Comparison of ENCODE assay signal across 11 cellular contexts in genomic region chr5:140239461-140239860, GRCh38.
"Had no signal": no experiment of that assay in that cellular context is flagged by ENCODE, and none has a peak within 500 bp of the region (broad histone marks: within the 10 kb centered on the region; RNA-seq: fewer than 3 reads in every experiment).

No MANE protein-coding gene starts in this region.

- H3K4me2 ChIP-seq: neural progenitor cell had no signal

- H3K36me3 ChIP-seq: neural progenitor cell, ovary had no signal

- H3K4me3 ChIP-seq: heart right ventricle, lung, neural progenitor cell, ovary had no signal

- H2AFZ ChIP-seq: neural progenitor cell had no signal

- H3K27me3 ChIP-seq: heart right ventricle, neural progenitor cell, ovary had no signal

- DNase-seq: cerebellar nuclear complex, foreskin melanocyte had no signal

- H3K27me3 Mint-ChIP-seq: activated B cell treated with CpG ODN at 0.5 μM for 24 hours; naive B cell; stimulated activated memory B cell treated with anti-CD40 and anti-IgM and Interleukin-4, amounts not matched to agents 10 μg/mL and 1 μg/mL and 100 μg/mL, for 72 hours; T-helper 17 cell had no signal

- H3K9ac ChIP-seq: neural progenitor cell had no signal

- H3K4me3 Mint-ChIP-seq: activated B cell treated with CpG ODN at 0.5 μM for 24 hours; activated CD8-positive, alpha-beta T cell treated with anti-CD3 and anti-CD28 coated beads, Interleukin-2, amount 10 ng/mL, durations not matched to agents 7 days and 5 days; naive B cell; neural progenitor cell; stimulated activated memory B cell treated with anti-CD40 and anti-IgM and Interleukin-4, amounts not matched to agents 10 μg/mL and 1 μg/mL and 100 μg/mL, for 72 hours; T-helper 17 cell had no signal

- H3K27ac Mint-ChIP-seq: activated B cell treated with CpG ODN at 0.5 μM for 24 hours; activated CD8-positive, alpha-beta T cell treated with anti-CD3 and anti-CD28 coated beads, Interleukin-2, amount 10 ng/mL, durations not matched to agents 7 days and 5 days; naive B cell; neural progenitor cell; stimulated activated memory B cell treated with anti-CD40 and anti-IgM and Interleukin-4, amounts not matched to agents 10 μg/mL and 1 μg/mL and 100 μg/mL, for 72 hours; T-helper 17 cell had no signal

- H3K9me3 Mint-ChIP-seq: activated B cell treated with CpG ODN at 0.5 μM for 24 hours; naive B cell; neural progenitor cell; stimulated activated memory B cell treated with anti-CD40 and anti-IgM and Interleukin-4, amounts not matched to agents 10 μg/mL and 1 μg/mL and 100 μg/mL, for 72 hours had no signal

- H3K9me3 ChIP-seq: heart right ventricle, ovary had no signal

- H3K36me3 Mint-ChIP-seq: naive B cell, neural progenitor cell had no signal

- H3K27ac ChIP-seq: neural progenitor cell, ovary had no signal
